Comparison of ENCODE assay signal across 12 cellular contexts in the genomic region with DNA sequence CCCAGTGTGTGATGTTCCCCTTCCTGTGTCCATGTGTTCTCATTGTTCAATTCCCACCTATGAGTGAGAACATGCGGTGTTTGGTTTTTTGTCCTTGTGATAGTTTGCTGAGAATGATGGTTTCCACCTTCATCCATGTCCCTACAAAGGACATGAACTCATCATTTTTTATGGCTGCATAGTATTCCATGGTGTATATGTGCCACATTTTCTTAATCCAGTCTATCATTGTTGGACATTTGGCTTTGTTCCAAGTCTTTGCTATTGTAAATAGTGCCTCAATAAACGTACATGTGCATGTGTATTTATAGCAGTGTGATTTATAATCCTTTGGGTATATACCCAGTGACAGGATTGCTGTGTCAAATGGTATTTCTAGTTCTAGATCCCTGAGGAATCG. TPM values are rescaled to one million over a fixed set of nuclear protein-coding genes. Genes with fewer than 3 reads are reported as not detected.
"Had no signal": no experiment of that assay in that cellular context is flagged by ENCODE, and none has a peak within 500 bp of the region (broad histone marks: within the 10 kb centered on the region; RNA-seq: fewer than 3 reads in every experiment).

No MANE protein-coding gene starts in this region.

RNA-seq across cellular contexts. Expression of a gene that starts 7.0 kb away (rescaled TPM):
- total RNA-seq: activated B cell treated with CpG ODN at 0.5 μM for 24 hours; activated CD4-positive, alpha-beta memory T cell treated with anti-CD3 and anti-CD28 coated beads for 36 hours; activated CD4-positive, alpha-beta memory T cell treated with anti-CD3 and anti-CD28 coated beads, Interleukin-2, amount 10 ng/mL, durations not matched to agents 7 days and 5 days; activated CD4-positive, alpha-beta T cell treated with anti-CD3 and anti-CD28 coated beads for 36 hours; activated CD4-positive, alpha-beta T cell treated with anti-CD3 and anti-CD28 coated beads, Interleukin-2, amount 10 ng/mL, durations not matched to agents 24 days and 14 days; activated CD4-positive, alpha-beta T cell treated with anti-CD3 and anti-CD28 coated beads, Interleukin-2, amount 10 ng/mL, durations not matched to agents 7 days and 5 days; activated CD8-positive, alpha-beta memory T cell treated with anti-CD3 and anti-CD28 coated beads for 36 hours; activated CD8-positive, alpha-beta memory T cell treated with anti-CD3 and anti-CD28 coated beads, Interleukin-2, amount 10 ng/mL, durations not matched to agents 7 days and 5 days; activated CD8-positive, alpha-beta T cell treated with anti-CD3 and anti-CD28 coated beads for 36 hours; activated CD8-positive, alpha-beta T cell treated with anti-CD3 and anti-CD28 coated beads, Interleukin-2, amount 10 ng/mL, durations not matched to agents 7 days and 5 days; T-helper 1 cell treated with Interleukin-12 subunit alpha and Interleukin-12 subunit beta and Interleukin-4 antibody, amounts not matched to agents 30 ng/mL and 1 ng/mL, for 36 hours; T-helper 2 cell treated with Interferon-gamma antibody and Interleukin-4, amounts not matched to agents 100 ng/mL and 5 ng/mL, for 36 hours had no signal
